9 cellular contexts compared by ENCODE assay signal in the genomic region with DNA sequence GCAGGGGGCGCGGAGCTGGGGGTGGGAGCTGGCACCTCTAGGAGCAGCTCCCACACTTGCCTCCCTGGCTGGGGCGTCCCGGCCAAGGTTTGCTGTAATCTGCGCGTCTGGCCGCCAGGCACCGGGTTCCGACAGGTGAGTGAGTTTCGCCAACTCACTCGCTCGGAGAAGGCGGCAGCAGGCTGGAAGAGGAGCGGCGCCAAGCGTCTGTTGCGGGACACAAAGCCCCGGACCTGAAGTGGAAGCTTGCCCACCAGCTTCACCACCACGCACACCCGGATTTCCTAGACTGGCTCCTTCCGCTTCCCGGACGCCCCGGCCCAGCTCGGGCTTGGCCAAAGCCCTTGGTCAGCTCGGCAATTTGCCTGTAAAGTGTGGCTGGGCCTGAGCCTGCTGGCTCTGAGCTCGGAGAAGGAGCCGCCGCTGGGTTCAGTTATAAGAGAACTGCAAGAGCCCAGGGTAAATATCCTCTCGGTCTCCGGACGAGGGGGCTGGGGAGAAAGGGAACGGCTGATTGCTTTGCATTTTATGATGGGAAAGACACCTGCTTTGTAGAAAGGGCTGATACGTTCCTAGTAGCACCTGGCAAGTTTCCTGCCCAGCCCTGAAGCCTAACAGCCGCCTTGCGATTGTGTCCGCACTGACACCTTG. TPM values are rescaled to one million over a fixed set of nuclear protein-coding genes. Genes with fewer than 3 reads are reported as not detected.
A peak's percentile ranks its signal among the peaks of the same experiment; 100 is the strongest.
DNase-seq lines count a peak whose midpoint lies in the region; ATAC-seq and TF ChIP-seq lines count a peak whose summit lies in the region.
"Had no signal": no experiment of that assay in that cellular context is flagged by ENCODE, and none has a peak within 500 bp of the region (broad histone marks: within the 10 kb centered on the region; RNA-seq: fewer than 3 reads in every experiment).

No MANE protein-coding gene starts in this region.

- H2AFZ ChIP-seq in H9 (ENCODE audit: low read length) (no peak overlapping the region), PC-3 (ENCODE audit: low read length) (peak overlapping the region; percentile 97)

- H3K36me3 ChIP-seq in PC-3 (ENCODE audit: low read depth, low read length) (no peaks in the 10 kb centered on the region), esophagus muscularis mucosa (no peaks in the 10 kb centered on the region), mucosa of stomach (ENCODE audit: control insufficient read depth, insufficient read depth, low read length) (no peaks in the 10 kb centered on the region)

- no peak overlapping the region for H3K56ac ChIP-seq in H9 (ENCODE audit: insufficient read length, low read depth, low read length)

- H3T11ph ChIP-seq in H9 (ENCODE audit: low read length) = no peak overlapping the region

- ATAC-seq in PC-3 = peak; percentile 72
- no peak for ATAC-seq in GM21381 (IDR thresholded peaks at IDR 0.05; ENCODE audit: unreplicated experiment)
- no peak for ATAC-seq in GM19035 (IDR thresholded peaks at IDR 0.05; ENCODE audit: unreplicated experiment)
- ATAC-seq in GM18498 (IDR thresholded peaks at IDR 0.05; ENCODE audit: unreplicated experiment) = no peak
- ATAC-seq: K562 had no signal

- peak overlapping the region; percentile 48 for H3K9ac ChIP-seq in H9 (ENCODE audit: extremely low read depth, insufficient read length, low read length)
- peak overlapping the region; percentile 64 for H3K9ac ChIP-seq in PC-3 (ENCODE audit: low read length)
- H3K9ac ChIP-seq in mucosa of stomach (ENCODE audit: low read length) = peak overlapping the region; percentile 48

- no peak overlapping the region for H2BK15ac ChIP-seq in H9 (ENCODE audit: low read depth, low read length)

- H4K91ac ChIP-seq in H9 (ENCODE audit: insufficient read length, low read depth, low read length) = no peak overlapping the region

- H3K27ac Mint-ChIP-seq in H9 = peak overlapping the region in 1 of 3 experiments; percentile 35; a peak in 1 of 7 replicates

- no peak overlapping the region for H2BK5ac ChIP-seq in H9 (ENCODE audit: insufficient read length, low read length)

- no peak overlapping the region for H2BK12ac ChIP-seq in H9 (ENCODE audit: insufficient read length, low read depth, low read length)

- H3K9me3 ChIP-seq in H9 (ENCODE audit: control insufficient read depth, low read depth, low read length) = no peaks in the 10 kb centered on the region
- no peaks in the 10 kb centered on the region for H3K9me3 ChIP-seq in PC-3 (ENCODE audit: low read length)
- H3K9me3 ChIP-seq in esophagus muscularis mucosa = no peaks in the 10 kb centered on the region
- H3K9me3 ChIP-seq in mucosa of stomach (ENCODE audit: control insufficient read depth, low read length) = no peaks in the 10 kb centered on the region

- DNase-seq in H9 (peak; percentile 76), PC-3 (peak; percentile 52), esophagus muscularis mucosa (ENCODE audit: extremely low spot score) (no peak), middle frontal gyrus (ENCODE audit: extremely low spot score, low spot score) (no peak)

- peaks cover 16% of the 10 kb centered on the region for H3K23me2 ChIP-seq in H9 (ENCODE audit: insufficient read length, low read depth, low read length, poor library complexity, severe bottlenecking)

- CTCF ChIA-PET in PC-3 (lab: Charles Lee) = interaction anchor here (0.6 to 2.2 kb wide), 4 partner anchors 60 to 215 kb away, joined by 3 to 8 read pairs (median 6); no protein-coding TSS in a partner anchor

- H3K9me2 ChIP-seq in PC-3 (replicated peaks; ENCODE audit: low read length) = no peaks in the 10 kb centered on the region

- H3K27me3 Mint-ChIP-seq in H9 (ENCODE audit: low read depth) = 0 out of 2 replicates have a peak, but pooled peaks cover 2% of the 10 kb centered on the region

- H4K20me1 ChIP-seq in H9 (ENCODE audit: control insufficient read depth, insufficient read depth, insufficient read length) (no peaks in the 10 kb centered on the region), PC-3 (ENCODE audit: low read length) (no peaks in the 10 kb centered on the region)

- peak overlapping the region; percentile 54 for H3K18ac ChIP-seq in H9 (ENCODE audit: insufficient read length, low read depth, low read length)

- peak overlapping the region; percentile 87; the same call in 1 of the 2 replicates for H3K14ac ChIP-seq in H9 (ENCODE audit: insufficient read depth, low read length)

- TF ChIP-seq EP300 in esophagus muscularis mucosa (IDR thresholded peaks at IDR 0.05) = no peak

- no peak; the same call in 2 of the 3 replicates for TF ChIP-seq CTCF in H9 (conservative IDR thresholded peaks at IDR 0.05)
- 0 out of 2 replicates have a peak, but pooled peaks have one; percentile 34 for TF ChIP-seq CTCF in PC-3 (conservative IDR thresholded peaks at IDR 0.05; ENCODE audit: low read depth, low read length)
- no peak for TF ChIP-seq CTCF in esophagus muscularis mucosa (IDR thresholded peaks at IDR 0.05)

- no peak for TF ChIP-seq POLR2A in esophagus muscularis mucosa (IDR thresholded peaks at IDR 0.05; ENCODE audit: low read depth)

- no peak overlapping the region for H4K5ac ChIP-seq in H9 (ENCODE audit: insufficient read length, low read depth, low read length)

- no peaks in the 10 kb centered on the region; a peak in 1 of 7 replicates for H3K36me3 Mint-ChIP-seq in H9 (ENCODE audit: insufficient read depth in 1 of 3, low read depth in 3 of 3)

- H3K79me2 ChIP-seq in H9 (ENCODE audit: insufficient read depth, low read length) (no peaks in the 10 kb centered on the region; the same call in 1 of the 2 replicates), PC-3 (ENCODE audit: low read length) (no peaks in the 10 kb centered on the region)

- no peaks in the 10 kb centered on the region for H3F3A ChIP-seq in PC-3 (ENCODE audit: low read length, unreplicated experiment)

- H3K4me3 Mint-ChIP-seq in H9 = no peak overlapping the region

- H2AK5ac ChIP-seq in H9 (ENCODE audit: insufficient read length, low read length) = no peak overlapping the region

- peak overlapping the region; percentile 33 for H3K4me2 ChIP-seq in H9 (ENCODE audit: insufficient read depth, insufficient read length, low read length)
- peak overlapping the region; percentile 90 for H3K4me2 ChIP-seq in PC-3 (ENCODE audit: low read length)

- no peak overlapping the region for H2BK20ac ChIP-seq in H9 (ENCODE audit: low read depth, low read length, poor library complexity, severe bottlenecking)

- TSS peak; percentile 52 for BruUV-seq in PC-3 (replicated peaks; lab: Mats Ljungman, UMichigan)

- H3K27ac ChIP-seq in H9 (ENCODE audit: insufficient read length, low read depth, low read length) (no peak overlapping the region), PC-3 (ENCODE audit: low read length) (peak overlapping the region; percentile 54), esophagus muscularis mucosa (replicated peaks in 1 of 4) (peak overlapping the region; percentile 58 to 78 (median 64))

- peak overlapping the region; percentile 71 for H3K4me3 ChIP-seq in PC-3 (ENCODE audit: low read length)
- H3K4me3 ChIP-seq in esophagus muscularis mucosa = peak overlapping the region; percentile 59 to 65 (median 62)
- H3K4me3 ChIP-seq in mucosa of stomach (ENCODE audit: low read length) = peak overlapping the region; percentile 54
- H3K4me3 ChIP-seq: K562 had no signal

- no peak overlapping the region for H3K23ac ChIP-seq in H9 (ENCODE audit: insufficient read length, low read depth, low read length)

- WGBS in H9 (ENCODE audit: extremely low coverage, insufficient read length, low lambda C conversion rate) = no CpG with 5 or more reads among the region's 37 CpGs
- 12% methylated on average over 16 of the region's 37 CpGs for WGBS in esophagus muscularis mucosa

- H4K8ac ChIP-seq in H9 (replicated peaks; ENCODE audit: insufficient read length, low read depth, low read length) = no peak overlapping the region

- H3K27me3 ChIP-seq in H9 (ENCODE audit: insufficient read depth, low read length) (no peaks in the 10 kb centered on the region; the same call in 1 of the 2 replicates), PC-3 (ENCODE audit: low read length) (no peaks in the 10 kb centered on the region), esophagus muscularis mucosa (peaks cover 0 to 23% (median 3%) of the 10 kb centered on the region in 4 donors), mucosa of stomach (ENCODE audit: control insufficient read depth, insufficient read depth, low read length) (peaks cover 17% of the 10 kb centered on the region)

- peaks cover 2 to 13% of the 10 kb centered on the region in 2 experiments; a peak in 3 of 4 replicates for H3K4me1 Mint-ChIP-seq in H9

- POLR2A ChIA-PET in PC-3 (lab: Charles Lee; ENCODE audit: unreplicated experiment) = interaction anchor here (0.6 kb wide), 1 partner anchor 59 kb away, joined by 3 read pairs; no protein-coding TSS in a partner anchor

- H3K4me1 ChIP-seq in H9 (ENCODE audit: insufficient read depth, low read length) = peaks cover 2% of the 10 kb centered on the region; the same call in 1 of the 2 replicates
- H3K4me1 ChIP-seq in PC-3 (ENCODE audit: insufficient read depth, low read length) = peaks cover 6% of the 10 kb centered on the region
- H3K4me1 ChIP-seq in esophagus muscularis mucosa = peaks cover 0 to 35% (median 32%) of the 10 kb centered on the region in 4 donors
- peaks cover 3% of the 10 kb centered on the region for H3K4me1 ChIP-seq in mucosa of stomach (ENCODE audit: control insufficient read depth, insufficient read depth, low read length)

- intact Hi-C loops in PC-3 (cut with micrococcal nuclease) = loop anchor here (1.0 to 2.0 kb wide), 7 partner anchors 59 to 216 kb away; no protein-coding TSS in a partner anchor
- intact Hi-C loops in esophagus muscularis mucosa (cut with DNase I) = loop anchor here (5.0 to 10.0 kb wide), 2 partner anchors 191 to 206 kb away; no protein-coding TSS in a partner anchor

- H3K79me1 ChIP-seq in H9 (ENCODE audit: insufficient read depth, low read depth, low read length, poor library complexity, severe bottlenecking) = no peaks in the 10 kb centered on the region

- H3K4ac ChIP-seq in H9 (ENCODE audit: low read depth, low read length) = no peak overlapping the region

- H2BK120ac ChIP-seq in H9 (ENCODE audit: low read depth, low read length, poor library complexity, severe bottlenecking) = no peak overlapping the region

- H3K9me3 Mint-ChIP-seq in H9 = no peaks in the 10 kb centered on the region

RNA-seq across cellular contexts. Expression of gene GNA14, which starts 0.5 kb away (rescaled TPM):
- total RNA-seq in H9 (2021) (0.37 and 0.48 TPM in 2 replicates), PC-3 (2014; rRNA removed) (1.2 and 2.5 TPM in 2 replicates), esophagus muscularis mucosa (1 to 10 TPM; 4.7 to 9.4 (median 7.4) TPM)

Comparison
In these comparisons a context has a peak if more than half of its experiments do, and no peak if none do; other contexts are left out.
1. DNase-seq: peak in H9 (single experiment) and PC-3 (single experiment); none in esophagus muscularis mucosa (single experiment) and middle frontal gyrus (single experiment).
2. Peak in every context shown above with its lines, with median percentiles within 50 percentile points of each other: H3K9ac ChIP-seq and H3K4me3 ChIP-seq.